Comparison of ENCODE assay signal across 9 cellular contexts in genomic region chr7:141674702-141675101, GRCh38. TPM values are rescaled to one million over a fixed set of nuclear protein-coding genes. Genes with fewer than 3 reads are reported as not detected.
A peak's percentile ranks its signal among the peaks of the same experiment; 100 is the strongest.
DNase-seq lines count a peak whose midpoint lies in the region; ATAC-seq, FAIRE-seq and TF ChIP-seq lines count a peak whose summit lies in the region.
"Had no signal": no experiment of that assay in that cellular context is flagged by ENCODE, and none has a peak within 500 bp of the region (broad histone marks: within the 10 kb centered on the region; RNA-seq: fewer than 3 reads in every experiment).

No MANE protein-coding gene starts in this region.

- H3K36me3 ChIP-seq in GM12878 (ENCODE audit: control insufficient read depth in 2 of 2, insufficient read depth in 2 of 2, low read length in 1 of 2) (peaks cover 0 to 7% of the 10 kb centered on the region in 2 experiments), keratinocyte (ENCODE audit: control insufficient read depth in 2 of 2, extremely low read depth in 1 of 2, insufficient read depth in 2 of 2, low read length in 2 of 2) (no peaks in the 10 kb centered on the region), vagina (peaks cover 0 to 23% of the 10 kb centered on the region in 2 donors)

- DNase-seq in stimulated activated naive CD8-positive, alpha-beta T cell treated with anti-CD3 and anti-CD28 coated beads, Interleukin-15, Interleukin-2, amounts not matched to agents 100 U/mL and 50 U/mL, for 24 hours: no peak
- DNase-seq in GM12878 (ENCODE audit: low read depth, low spot score) (no peak), keratinocyte (ENCODE audit: low read depth, low spot score) (no peak), vagina (ENCODE audit: extremely low spot score in 2 of 2) (no peak), AG08396 (ENCODE audit: low spot score) (no peak), NCI-H146 treated with DMSO at 0.1 percent for 48 hours (lab: John Stamatoyannopoulos, UW; ENCODE audit: unreplicated experiment) (no peak), GF-D8 (lab: John Stamatoyannopoulos, UW) (no peak)

- H3K27me3 ChIP-seq in GM12878 (replicated peaks in 1 of 2; ENCODE audit: control insufficient read depth in 2 of 2, insufficient read depth in 2 of 2, low read length in 1 of 2) (no peaks in the 10 kb centered on the region), keratinocyte (ENCODE audit: control insufficient read depth, extremely low read depth, insufficient read depth, low read length) (no peaks in the 10 kb centered on the region), vagina (no peaks in the 10 kb centered on the region)

- H3K9ac ChIP-seq in GM12878 (ENCODE audit: control insufficient read depth, insufficient read depth, low read length) (no peak overlapping the region), keratinocyte (ENCODE audit: control insufficient read depth, extremely low read depth, insufficient read depth, low read length) (no peak overlapping the region)

- no peaks in the 10 kb centered on the region for H3K9me3 Mint-ChIP-seq in stimulated activated naive CD8-positive, alpha-beta T cell treated with anti-CD3 and anti-CD28 coated beads, Interleukin-15, Interleukin-2, amounts not matched to agents 100 ng/mL and 50 ng/mL, for 24 hours

- FAIRE-seq in GM12878 (lab: Jason Lieb, UNC) (no peak), keratinocyte (lab: Jason Lieb, UNC) (no peak)

- intact Hi-C loops in GM12878 (cut with micrococcal nuclease; ENCODE audit: unreplicated experiment) (no loop called here), vagina (cut with DNase I) (no loop called here)

- H3K4me3 Mint-ChIP-seq in stimulated activated naive CD8-positive, alpha-beta T cell treated with anti-CD3 and anti-CD28 coated beads, Interleukin-15, Interleukin-2, amounts not matched to agents 100 ng/mL and 50 ng/mL, for 24 hours: no peak overlapping the region

- peak overlapping the region; percentile 58 for H3K27ac Mint-ChIP-seq in stimulated activated naive CD8-positive, alpha-beta T cell treated with anti-CD3 and anti-CD28 coated beads, Interleukin-15, Interleukin-2, amounts not matched to agents 100 ng/mL and 50 ng/mL, for 24 hours

- H3K79me2 ChIP-seq in GM12878 (ENCODE audit: control insufficient read depth, insufficient read depth, low read length) (no peaks in the 10 kb centered on the region), keratinocyte (ENCODE audit: control insufficient read depth, insufficient read depth, low read length) (no peaks in the 10 kb centered on the region)

- H3K4me2 ChIP-seq in GM12878 (ENCODE audit: control insufficient read depth, insufficient read depth) (no peak overlapping the region), keratinocyte (ENCODE audit: control insufficient read depth, extremely low read depth, insufficient read depth, low read depth, low read length) (peak overlapping the region; percentile 10)

- peaks cover 26% of the 10 kb centered on the region for H3K4me1 Mint-ChIP-seq in stimulated activated naive CD8-positive, alpha-beta T cell treated with anti-CD3 and anti-CD28 coated beads, Interleukin-15, Interleukin-2, amounts not matched to agents 100 ng/mL and 50 ng/mL, for 24 hours (ENCODE audit: low read depth)

- BruUV-seq in GM12878 (replicated peaks; lab: Mats Ljungman, UMichigan): no TSS peak

- dilution Hi-C loops in keratinocyte (cut with MboI; ENCODE audit: extremely low pct_ligation_motif_present, low sequenced_read_pairs): no loop called here

- H3K9me1 ChIP-seq in keratinocyte (ENCODE audit: control insufficient read depth, extremely low read depth, insufficient read depth, low read length): no peaks in the 10 kb centered on the region

- TF ChIP-seq CTCF in GM12878 (IDR thresholded peaks at IDR 0.05 in 2 of 3, conservative IDR thresholded peaks at IDR 0.05 in 1 of 3; ENCODE audit: control insufficient read depth in 2 of 3, extremely low read depth in 1 of 3, insufficient read depth in 1 of 3, low read depth in 3 of 3, low read length in 3 of 3): peak; percentile 17 to 38 (median 23); a peak in 3 of 6 replicates
- peak; percentile 41 to 59 (median 56) for TF ChIP-seq CTCF in keratinocyte (optimal IDR thresholded peaks at IDR 0.05 in 1 of 3, IDR thresholded peaks at IDR 0.05 in 1 of 3, conservative IDR thresholded peaks at IDR 0.05 in 1 of 3; ENCODE audit: extremely low read depth in 1 of 3, insufficient read depth in 2 of 3, low read length in 3 of 3)
- no peak for TF ChIP-seq CTCF in vagina (IDR thresholded peaks at IDR 0.05)

- no peak for ATAC-seq in stimulated activated naive CD8-positive, alpha-beta T cell treated with anti-CD3 and anti-CD28 coated beads, Interleukin-15, Interleukin-2, amounts not matched to agents 100 U/mL and 50 U/mL, for 24 hours
- ATAC-seq in GM12878: peak; percentile 70

- H3K36me3 Mint-ChIP-seq in stimulated activated naive CD8-positive, alpha-beta T cell treated with anti-CD3 and anti-CD28 coated beads, Interleukin-15, Interleukin-2, amounts not matched to agents 100 ng/mL and 50 ng/mL, for 24 hours (ENCODE audit: low read depth): peaks cover 24% of the 10 kb centered on the region

- CTCF ChIA-PET in GM12878 (lab: Yijun Ruan, JAX): interaction anchor here (0.7 kb wide), 1 partner anchor 20 kb away, joined by 4 read pairs; no protein-coding TSS in a partner anchor

- H3K4me3 ChIP-seq in GM12878: no peak overlapping the region
- H3K4me3 ChIP-seq in keratinocyte (ENCODE audit: control insufficient read depth in 2 of 3, extremely low read depth in 1 of 3, insufficient read depth in 2 of 3, low read depth in 1 of 3, low read length in 3 of 3): no peak overlapping the region
- H3K4me3 ChIP-seq in vagina: no peak overlapping the region

- H3K27me3 Mint-ChIP-seq in stimulated activated naive CD8-positive, alpha-beta T cell treated with anti-CD3 and anti-CD28 coated beads, Interleukin-15, Interleukin-2, amounts not matched to agents 100 ng/mL and 50 ng/mL, for 24 hours: no peaks in the 10 kb centered on the region

- 78% methylated on average over 4 of the region's 4 CpGs for WGBS in GM12878 (ENCODE audit: insufficient coverage, insufficient replicate concordance, low lambda C conversion rate, missing lambda C conversion rate)

- H3K27ac ChIP-seq in GM12878 (ENCODE audit: control insufficient read depth, insufficient read depth) (no peak overlapping the region), keratinocyte (ENCODE audit: control insufficient read depth, insufficient read depth, low read length) (peak overlapping the region; percentile 67), vagina (peak overlapping the region; percentile 20)

- H4K20me1 ChIP-seq in GM12878 (ENCODE audit: control insufficient read depth, insufficient read depth) (no peaks in the 10 kb centered on the region), keratinocyte (ENCODE audit: control insufficient read depth, extremely low read depth, insufficient read depth, low read length) (no peaks in the 10 kb centered on the region)

- POLR2A ChIA-PET in GM12878 (lab: Charles Lee): no interaction called here

- in situ Hi-C loops in GM12878 (cut with MboI): no loop called here

- 0 out of 2 replicates have a peak, but pooled peaks have one; percentile 11 for TF ChIP-seq RAD21 in GM12878 (IDR thresholded peaks at IDR 0.05; ENCODE audit: insufficient read depth, low read depth, low read length)

- no peaks in the 10 kb centered on the region for H3K4me1 ChIP-seq in GM12878 (ENCODE audit: control insufficient read depth, insufficient read depth, low read length)
- H3K4me1 ChIP-seq in keratinocyte (ENCODE audit: control insufficient read depth, extremely low read depth, insufficient read depth, low read length): peaks cover 12% of the 10 kb centered on the region
- no peaks in the 10 kb centered on the region for H3K4me1 ChIP-seq in vagina

- H3K9me3 ChIP-seq in GM12878 (replicated peaks; ENCODE audit: control insufficient read depth, insufficient read depth, low read length): no peaks in the 10 kb centered on the region
- no peaks in the 10 kb centered on the region for H3K9me3 ChIP-seq in keratinocyte (ENCODE audit: control insufficient read depth, low read depth, low read length)
- H3K9me3 ChIP-seq in vagina: no peaks in the 10 kb centered on the region

- H2AFZ ChIP-seq in GM12878 (ENCODE audit: control insufficient read depth, low read depth, low read length): no peak overlapping the region
- H2AFZ ChIP-seq in keratinocyte (ENCODE audit: control insufficient read depth, low read length): peak overlapping the region; percentile 75

- TF ChIP-seq EP300 in GM12878 (IDR thresholded peaks at IDR 0.05; ENCODE audit: borderline replicate concordance in 1 of 2, control insufficient read depth in 1 of 2, low read depth in 2 of 2, low read length in 2 of 2): no peak

- TF ChIP-seq POLR2A in GM12878 (IDR thresholded peaks at IDR 0.05; ENCODE audit: low read depth, low read length): no peak
- TF ChIP-seq POLR2A in vagina (IDR thresholded peaks at IDR 0.05): no peak

- RAD21 ChIA-PET in GM12878 (lab: Charles Lee; ENCODE audit: unreplicated experiment): interaction anchor here (1.4 kb wide), 1 partner anchor 15 kb away, joined by 3 read pairs; no protein-coding TSS in a partner anchor

- SMC1A ChIA-PET in GM12878 (lab: Charles Lee; ENCODE audit: uncharacterized antibody, unreplicated experiment): interaction anchor here (1.1 to 1.4 kb wide), 2 partner anchors 30 to 38 kb away, joined by 3 to 4 read pairs; no protein-coding TSS in a partner anchor

RNA-seq across cellular contexts. Expression of gene DENND11, which starts 27.3 kb away (rescaled TPM):
- 101 and 106 TPM in 2 replicates for total RNA-seq in GM12878 (2013; cell fraction: nucleolus; rRNA removed)
- total RNA-seq in GM12878 (2014; rRNA removed): 28.0 and 33.8 TPM in 2 replicates
- 29.7 and 30.6 TPM in 2 replicates for total RNA-seq in GM12878 (2014; rRNA removed; fragmentation: Illumina TruSeq; extraction: Trizol)
- total RNA-seq in GM12878 (2021): 33.3 and 35.9 TPM in 2 replicates
- polyA plus RNA-seq in GM12878 (2011; ENCODE audit: low read depth): 18.6 TPM
- polyA plus RNA-seq in GM12878 (2011; rRNA removed): 47.0 and 57.7 TPM in 2 replicates
- polyA plus RNA-seq in GM12878 (2011; cell fraction: cytosol; rRNA removed): 27.5 and 33.5 TPM in 2 replicates
- polyA plus RNA-seq in GM12878 (2011; cell fraction: nucleus; rRNA removed): 81.6 and 84.6 TPM in 2 replicates
- 22.8 and 29.9 TPM in 2 replicates for polyA plus RNA-seq in GM12878 (2012)
- polyA plus RNA-seq in GM12878 (2014; fragmentation: Illumina TruSeq; extraction: Trizol): 32.2 and 40.7 TPM in 2 replicates
- 1 to 10 TPM; 3.5 to 7.9 TPM for polyA plus RNA-seq in GM12878 (2014; fragmentation: Nextera tagmentation; extraction: Ambion mirVana)
- polyA plus RNA-seq in GM12878 (2014; rRNA removed): 20.2 and 25.3 TPM in 2 replicates
- 1 to 10 TPM; 2.7 to 3.0 TPM for polyA plus RNA-seq in GM12878 (2016; fragmentation: Nextera tagmentation; extraction: Ambion mirVana)
- polyA minus RNA-seq in GM12878 (2011; rRNA and poly(A)+ RNA removed): 65.6 and 73.2 TPM in 2 replicates
- polyA minus RNA-seq in GM12878 (2011; cell fraction: cytosol; rRNA and poly(A)+ RNA removed): 18.3 and 19.3 TPM in 2 replicates
- 36.0 and 36.5 TPM in 2 replicates for polyA minus RNA-seq in GM12878 (2011; cell fraction: nucleus; rRNA and poly(A)+ RNA removed)
- polyA plus RNA-seq in keratinocyte: 3.3 to 5.4 TPM (median 4.7 TPM) in 3 replicates
- 2.4 TPM for polyA plus RNA-seq in keratinocyte (2011; ENCODE audit: low read depth)
- polyA plus RNA-seq in keratinocyte (2011; cell fraction: cytosol; rRNA removed): 2.1 and 2.8 TPM in 2 replicates
- polyA plus RNA-seq in keratinocyte (2011; cell fraction: nucleus; rRNA removed): 11.5 and 13.4 TPM in 2 replicates
- polyA plus RNA-seq in keratinocyte (2012; ENCODE audit: low replicate concordance): 3.4 and 3.9 TPM in 2 replicates
- 4.5 to 8.9 TPM (median 6.1 TPM) in 3 replicates for polyA minus RNA-seq in keratinocyte
- polyA minus RNA-seq in keratinocyte (2011; cell fraction: cytosol; rRNA and poly(A)+ RNA removed): 2.7 TPM
- polyA minus RNA-seq in keratinocyte (2011; cell fraction: nucleus; rRNA and poly(A)+ RNA removed): 6.1 and 9.4 TPM in 2 replicates
- total RNA-seq in vagina: 21.1 TPM

RNA-seq across cellular contexts. Expression of gene WEE2, which starts 33.5 kb away (rescaled TPM):
- 0.71 TPM in 1 of 2 replicates, not detected in the other for total RNA-seq in GM12878 (2013; cell fraction: nucleolus; rRNA removed)
- total RNA-seq in GM12878 (2014; rRNA removed) (not detected in 2 replicates), GM12878 (2014; rRNA removed; fragmentation: Illumina TruSeq; extraction: Trizol) (not detected in 2 replicates), GM12878 (2021) (0.24 TPM in 1 of 2 replicates, not detected in the other), vagina (not detected)
- polyA plus RNA-seq in GM12878 (2011; ENCODE audit: low read depth): not detected
- polyA plus RNA-seq in GM12878 (2011; rRNA removed) (0.03 and 0.12 TPM in 2 replicates), GM12878 (2014; fragmentation: Illumina TruSeq; extraction: Trizol) (0.03 TPM in 1 of 2 replicates, not detected in the other), GM12878 (2014; fragmentation: Nextera tagmentation; extraction: Ambion mirVana) (under 1 TPM in 1 of 2 experiments, not detected in 1; 0.02 TPM), GM12878 (2014; rRNA removed) (not detected in 2 replicates), GM12878 (2016; fragmentation: Nextera tagmentation; extraction: Ambion mirVana) (not detected), keratinocyte (not detected in 3 replicates)
- not detected in 2 replicates for polyA plus RNA-seq in GM12878 (2011; cell fraction: cytosol; rRNA removed)
- polyA plus RNA-seq in GM12878 (2011; cell fraction: nucleus; rRNA removed): 0.09 TPM in 1 of 2 replicates, not detected in the other
- polyA plus RNA-seq in GM12878 (2012): 0.04 and 0.07 TPM in 2 replicates
- polyA minus RNA-seq in GM12878 (2011; rRNA and poly(A)+ RNA removed): not detected in 2 replicates
- not detected in 2 replicates for polyA minus RNA-seq in GM12878 (2011; cell fraction: cytosol; rRNA and poly(A)+ RNA removed)
- polyA minus RNA-seq in GM12878 (2011; cell fraction: nucleus; rRNA and poly(A)+ RNA removed): not detected in 2 replicates
- polyA plus RNA-seq in keratinocyte (2011; ENCODE audit: low read depth): 0.09 TPM
- polyA plus RNA-seq in keratinocyte (2011; cell fraction: cytosol; rRNA removed): not detected in 2 replicates
- polyA plus RNA-seq in keratinocyte (2011; cell fraction: nucleus; rRNA removed): not detected in 2 replicates
- not detected in 2 replicates for polyA plus RNA-seq in keratinocyte (2012; ENCODE audit: low replicate concordance)
- not detected in 3 replicates for polyA minus RNA-seq in keratinocyte
- not detected for polyA minus RNA-seq in keratinocyte (2011; cell fraction: cytosol; rRNA and poly(A)+ RNA removed)
- not detected in 2 replicates for polyA minus RNA-seq in keratinocyte (2011; cell fraction: nucleus; rRNA and poly(A)+ RNA removed)
- total RNA-seq: skeletal muscle tissue had no signal

Comparison
In these comparisons a context has a peak if more than half of its experiments do, and no peak if none do; other contexts are left out.
1. CTCF ChIP-seq: peak in GM12878 (3 of 3) and keratinocyte (3 of 3); none in vagina (0 of 3).